Comparison of ENCODE assay signal across 18 cellular contexts in the genomic region with DNA sequence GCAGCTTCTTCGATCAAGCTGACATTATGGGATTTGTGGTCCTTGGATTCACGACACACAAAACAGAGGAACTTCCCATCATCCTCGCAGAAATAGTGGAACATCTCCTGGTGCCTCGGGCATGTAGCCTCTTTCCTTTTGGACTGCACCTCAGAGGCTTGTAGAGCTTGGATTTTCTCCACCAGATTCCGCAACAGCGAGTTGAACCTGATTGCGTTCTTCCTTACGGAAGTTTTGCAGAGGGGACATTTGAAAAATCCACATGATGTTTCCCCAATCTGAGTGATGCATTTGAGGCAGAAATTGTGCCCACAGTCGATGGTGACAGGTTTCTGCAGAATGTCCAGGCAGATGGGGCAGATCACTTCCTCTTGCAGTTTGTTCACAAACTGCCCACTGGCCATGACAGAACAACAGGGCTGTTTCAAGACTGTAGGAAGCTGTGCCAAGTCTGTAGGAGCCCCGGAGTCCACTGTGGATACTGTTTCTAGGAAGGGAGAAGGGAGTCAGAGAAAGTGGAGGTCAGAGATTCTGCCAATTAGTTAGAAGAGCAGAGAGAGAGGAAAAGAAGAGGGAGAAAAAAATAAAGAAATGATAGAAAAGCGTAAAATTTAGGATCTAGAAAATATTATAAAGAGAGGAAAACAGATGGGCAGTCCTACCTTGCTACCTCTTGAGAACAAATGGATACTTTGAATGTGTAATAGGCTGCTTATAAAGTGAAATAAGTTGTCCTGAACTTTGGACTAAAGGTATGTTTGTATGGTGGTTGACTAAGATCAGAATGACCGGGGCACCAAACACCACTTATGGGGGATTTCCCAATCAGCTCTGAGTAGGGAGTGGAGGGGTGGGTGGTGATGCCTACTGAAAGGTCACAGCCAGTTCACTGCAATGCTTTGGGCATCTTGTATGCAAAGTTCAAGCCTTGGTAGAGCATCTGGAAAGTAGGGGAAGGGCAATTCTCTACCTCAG. TPM values are rescaled to one million over a fixed set of nuclear protein-coding genes. Genes with fewer than 3 reads are reported as not detected.
DNase-seq lines count a peak whose midpoint lies in the region; ATAC-seq, FAIRE-seq and TF ChIP-seq lines count a peak whose summit lies in the region.
"Had no signal": no experiment of that assay in that cellular context is flagged by ENCODE, and none has a peak within 500 bp of the region (broad histone marks: within the 10 kb centered on the region; RNA-seq: fewer than 3 reads in every experiment).

TSS of gene TRIM31 (minus strand) at position 689 of the 975 bp plus-strand sequence. CDS start at position 404, 285 bp downstream.

- intact Hi-C loops in mucosa of descending colon (cut with DNase I, micrococcal nuclease) (no loop called here), ascending aorta (cut with DNase I) (no loop called here)

- H3K9me3 ChIP-seq in MM.1S (replicated peaks; ENCODE audit: insufficient read depth, low read length) (no peaks in the 10 kb centered on the region), mucosa of descending colon (no peaks in the 10 kb centered on the region), neuronal stem cell (replicated peaks in 1 of 2; ENCODE audit: control insufficient read depth in 2 of 2, insufficient read depth in 1 of 2, low read depth in 1 of 2, low read length in 2 of 2) (no peaks in the 10 kb centered on the region), ascending aorta (no peaks in the 10 kb centered on the region)
- H3K9me3 ChIP-seq: gastrocnemius medialis had no signal

- no peak within 1 kb of the TSS for H3K18ac ChIP-seq in neuronal stem cell (ENCODE audit: low read length)

- no peaks in the 10 kb centered on the region for H3K79me1 ChIP-seq in neuronal stem cell (ENCODE audit: low read depth, low read length)

- ATAC-seq in mucosa of descending colon (peak; percentile 91), HG03135 (IDR thresholded peaks at IDR 0.05; ENCODE audit: unreplicated experiment) (no peak)
- ATAC-seq: gastrocnemius medialis; naive thymus-derived CD4-positive, alpha-beta T cell had no signal

- no peak within 1 kb of the TSS for H2BK120ac ChIP-seq in neuronal stem cell (ENCODE audit: low read depth, low read length)

- H3K14ac ChIP-seq in neuronal stem cell (ENCODE audit: low read length), result no peak within 1 kb of the TSS

- no peak within 1 kb of the TSS for H3K27ac ChIP-seq in MM.1S (ENCODE audit: low read length)
- H3K27ac ChIP-seq in neuronal stem cell (replicated peaks; ENCODE audit: low read length), result no peak within 1 kb of the TSS
- H3K27ac ChIP-seq in ascending aorta, result no peak within 1 kb of the TSS
- H3K27ac ChIP-seq: gastrocnemius medialis had no signal

- DNase-seq in GM12864 (ENCODE audit: low read depth) (peak; percentile 26), GM19239 (ENCODE audit: insufficient read length, low spot score) (no peak), MM.1S (peak; percentile 80), mucosa of descending colon (no peak), neuronal stem cell (ENCODE audit: low spot score) (no peak), NCI-H1930 (lab: John Stamatoyannopoulos, UW) (no peak), ascending aorta (ENCODE audit: low spot score in 2 of 2) (no peak)
- DNase-seq: activated CD4-positive, alpha-beta T cell treated with anti-CD3 and anti-CD28 coated beads, Interleukin-2, amount 50 U/mL, for 1 hour; gastrocnemius medialis; islet precursor cell; naive thymus-derived CD4-positive, alpha-beta T cell; NCI-H345; retina; stimulated activated CD4-positive, alpha-beta T cell treated with anti-CD3 and anti-CD28 coated beads, Interleukin-2, amount 100 ng/mL, for 48 hours; stimulated activated naive CD4-positive, alpha-beta T cell; T-cell had no signal

- H4K8ac ChIP-seq in neuronal stem cell (ENCODE audit: low read depth, low read length), result no peak within 1 kb of the TSS

- H3K36me3 ChIP-seq in MM.1S (replicated peaks; ENCODE audit: insufficient read depth, low read length), result no peaks in the 10 kb centered on the region
- H3K36me3 ChIP-seq in mucosa of descending colon (ENCODE audit: low read depth), result no peaks in the 10 kb centered on the region
- no peaks in the 10 kb centered on the region for H3K36me3 ChIP-seq in neuronal stem cell (replicated peaks in 1 of 2; ENCODE audit: control insufficient read depth in 2 of 2, insufficient read depth in 2 of 2, low read length in 2 of 2)
- H3K36me3 ChIP-seq in ascending aorta, result no peaks in the 10 kb centered on the region
- H3K36me3 ChIP-seq: gastrocnemius medialis had no signal

- H4K20me1 ChIP-seq in MM.1S (ENCODE audit: insufficient read depth, low read length), result no peaks in the 10 kb centered on the region

- H3K4me1 ChIP-seq in MM.1S (ENCODE audit: low read length), result peaks cover 13% of the 10 kb centered on the region
- peaks cover 10% of the 10 kb centered on the region for H3K4me1 ChIP-seq in mucosa of descending colon (ENCODE audit: low read depth)
- no peaks in the 10 kb centered on the region for H3K4me1 ChIP-seq in neuronal stem cell (ENCODE audit: control insufficient read depth in 2 of 2, insufficient read depth in 1 of 2, low read depth in 1 of 2, low read length in 2 of 2)
- H3K4me1 ChIP-seq in ascending aorta, result no peaks in the 10 kb centered on the region
- H3K4me1 ChIP-seq: gastrocnemius medialis had no signal

- peaks cover 9% of the 10 kb centered on the region; the same call in 1 of the 2 replicates for H3F3A ChIP-seq in MM.1S (ENCODE audit: insufficient read depth, low read length)

- no peak within 1 kb of the TSS for H2BK5ac ChIP-seq in neuronal stem cell (ENCODE audit: low read length)

- WGBS in neuronal stem cell (ENCODE audit: extremely low coverage in 2 of 2, insufficient read length in 2 of 2, insufficient replicate concordance in 1 of 2), 2 donors, result 100% methylated on average over 1 of the region's 12 CpGs; no CpG with 5 or more reads in 1 of the 2 donors

- H3K27me3 ChIP-seq in MM.1S (replicated peaks; ENCODE audit: insufficient read depth, low read length) (no peaks in the 10 kb centered on the region), neuronal stem cell (ENCODE audit: control insufficient read depth in 3 of 3, insufficient read depth in 3 of 3, low read depth in 1 of 3, low read length in 3 of 3) (peaks cover 0 to 52% (median 19%) of the 10 kb centered on the region in 3 experiments), ascending aorta (no peaks in the 10 kb centered on the region)

- TF ChIP-seq CTCF in GM12864 (IDR thresholded peaks at IDR 0.05; ENCODE audit: low read depth, low read length, missing control alignments), result no peak
- TF ChIP-seq CTCF in MM.1S (IDR thresholded peaks at IDR 0.05; ENCODE audit: low read length), result no peak
- no peak for TF ChIP-seq CTCF in mucosa of descending colon (IDR thresholded peaks at IDR 0.05)
- no peak for TF ChIP-seq CTCF in ascending aorta (IDR thresholded peaks at IDR 0.05)

- H3K4me2 ChIP-seq in MM.1S (ENCODE audit: low read depth, low read length) (peak within 1 kb of the TSS; percentile 27; the same call in 1 of the 2 replicates), neuronal stem cell (ENCODE audit: insufficient read depth, low read length, poor library complexity, severe bottlenecking) (no peak within 1 kb of the TSS)

- no peaks in the 10 kb centered on the region for H3K79me2 ChIP-seq in MM.1S (ENCODE audit: low read length)

- H3K4me3 ChIP-seq in GM12864 (ENCODE audit: low read depth, low read length), result no peak within 1 kb of the TSS; the same call in 1 of the 2 replicates
- no peak within 1 kb of the TSS for H3K4me3 ChIP-seq in MM.1S (ENCODE audit: low read length)
- H3K4me3 ChIP-seq in mucosa of descending colon, result peak within 1 kb of the TSS; percentile 0
- H3K4me3 ChIP-seq in neuronal stem cell (ENCODE audit: low read length in 2 of 2), result no peak within 1 kb of the TSS
- no peak within 1 kb of the TSS for H3K4me3 ChIP-seq in ascending aorta
- H3K4me3 ChIP-seq: gastrocnemius medialis had no signal

- no peaks in the 10 kb centered on the region for H3K9me2 ChIP-seq in MM.1S (replicated peaks; ENCODE audit: insufficient read depth, low read length)

- H2BK12ac ChIP-seq in neuronal stem cell (ENCODE audit: low read length), result no peak within 1 kb of the TSS

- no peak within 1 kb of the TSS for H4K91ac ChIP-seq in neuronal stem cell (ENCODE audit: low read depth, low read length, poor library complexity)

- H3K9ac ChIP-seq in MM.1S (ENCODE audit: low read length), result no peak within 1 kb of the TSS
- H3K9ac ChIP-seq in neuronal stem cell (ENCODE audit: low read depth, low read length, poor library complexity), result no peak within 1 kb of the TSS

- FAIRE-seq in GM19239 (lab: Jason Lieb, UNC), result peak; percentile 4
- FAIRE-seq: endometrium had no signal

- H3K23ac ChIP-seq in neuronal stem cell (ENCODE audit: low read depth, low read length, poor library complexity), result no peak within 1 kb of the TSS

- no peak within 1 kb of the TSS for H2BK15ac ChIP-seq in neuronal stem cell (ENCODE audit: low read length)

- H2AFZ ChIP-seq in MM.1S (ENCODE audit: low read length), result no peak within 1 kb of the TSS
- no peak within 1 kb of the TSS for H2AFZ ChIP-seq in neuronal stem cell (ENCODE audit: low read length)

- H2AK5ac ChIP-seq in neuronal stem cell (ENCODE audit: low read depth, low read length), result no peak within 1 kb of the TSS

- H3K4ac ChIP-seq in neuronal stem cell (ENCODE audit: low read length), result no peak within 1 kb of the TSS

RNA-seq across cellular contexts. Expression of gene TRIM31, which starts in this region (rescaled TPM):
- 100 to 1,000 TPM; 121 to 202 (median 182) TPM for total RNA-seq in mucosa of descending colon
- polyA plus RNA-seq in neuronal stem cell (2013, experiment 1 of 2), result not detected
- not detected for polyA plus RNA-seq in neuronal stem cell (2013, experiment 2 of 2)
- total RNA-seq in ascending aorta, result not detected

Comparison
In these comparisons a context has a peak if more than half of its experiments do, and no peak if none do; other contexts are left out.
1. RNA of gene TRIM31 (total RNA-seq): 121 to 202 TPM in mucosa of descending colon; not detected in ascending aorta (single experiment); every median in the first group is over 100 times any median in the second.
2. DNase-seq: peak in GM12864 (single experiment) and MM.1S (single experiment); none in GM19239 (single experiment), mucosa of descending colon (0 of 3), neuronal stem cell (single experiment), NCI-H1930 (0 of 2) and ascending aorta (0 of 2).